In the genomic region with DNA sequence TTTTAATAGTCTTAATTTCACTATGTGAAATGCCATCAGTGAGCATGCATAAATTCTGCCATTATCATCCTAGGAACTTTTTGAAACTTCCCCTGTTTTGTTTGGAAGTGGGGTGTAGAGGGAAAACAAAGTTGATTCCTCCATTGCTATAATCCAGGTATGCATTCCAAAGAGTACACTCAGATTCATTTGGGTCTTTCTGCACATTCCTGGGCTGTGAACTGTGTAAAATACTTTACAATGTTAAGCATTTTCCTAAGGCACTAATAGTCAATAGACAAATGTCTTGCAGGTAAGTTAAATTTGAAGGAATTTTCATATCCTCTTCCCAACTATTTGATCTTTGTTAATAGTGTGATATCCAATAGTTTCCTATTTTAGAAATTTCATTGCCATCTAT, we compare ENCODE assay signal across 23 cellular contexts. TPM values are rescaled to one million over a fixed set of nuclear protein-coding genes. Genes with fewer than 3 reads are reported as not detected.
DNase-seq lines count a peak whose midpoint lies in the region; ATAC-seq, FAIRE-seq and TF ChIP-seq lines count a peak whose summit lies in the region.
"Had no signal": no experiment of that assay in that cellular context is flagged by ENCODE, and none has a peak within 500 bp of the region (broad histone marks: within the 10 kb centered on the region; RNA-seq: fewer than 3 reads in every experiment).

No MANE protein-coding gene starts in this region.

- H3K9me3 ChIP-seq in PC-3 (ENCODE audit: low read length), result no peaks in the 10 kb centered on the region
- H3K9me3 ChIP-seq: Peyer's patch had no signal

- POLR2A ChIA-PET in PC-3 (lab: Charles Lee; ENCODE audit: unreplicated experiment), result no interaction called here

- H3K79me2 ChIP-seq in PC-3 (ENCODE audit: low read length), result no peaks in the 10 kb centered on the region

- H3K27ac Mint-ChIP-seq in activated naive CD8-positive, alpha-beta T cell treated with anti-CD3 and anti-CD28 coated beads, Interleukin-2, amount 50 U/mL, for 24 hours, result no peak overlapping the region
- H3K27ac Mint-ChIP-seq: H9 had no signal

- intact Hi-C loops in PC-3 (cut with micrococcal nuclease), result no loop called here

- H2AFZ ChIP-seq in PC-3 (ENCODE audit: low read length), result no peak overlapping the region

- H3K9ac ChIP-seq in PC-3 (ENCODE audit: low read length), result no peak overlapping the region

- no peaks in the 10 kb centered on the region for H3K9me3 Mint-ChIP-seq in activated naive CD8-positive, alpha-beta T cell treated with anti-CD3 and anti-CD28 coated beads, Interleukin-2, amount 50 U/mL, for 24 hours
- H3K9me3 Mint-ChIP-seq: H9 had no signal

- H3K4me3 Mint-ChIP-seq in activated naive CD8-positive, alpha-beta T cell treated with anti-CD3 and anti-CD28 coated beads, Interleukin-2, amount 50 U/mL, for 24 hours, result no peak overlapping the region
- H3K4me3 Mint-ChIP-seq: H9 had no signal

- CTCF ChIA-PET in PC-3 (lab: Charles Lee), result no interaction called here

- H3K27me3 ChIP-seq in PC-3 (ENCODE audit: low read length) (no peaks in the 10 kb centered on the region), bronchial epithelial cell (ENCODE audit: control insufficient read depth, insufficient read depth, low read length) (no peaks in the 10 kb centered on the region)
- H3K27me3 ChIP-seq: Peyer's patch had no signal

- no peak overlapping the region for H3K4me2 ChIP-seq in PC-3 (ENCODE audit: low read length)

- ATAC-seq in PC-3, result no peak
- ATAC-seq in activated naive CD8-positive, alpha-beta T cell treated with anti-CD3 and anti-CD28 coated beads, Interleukin-2, amount 50 U/mL, for 24 hours, result no peak

- no peaks in the 10 kb centered on the region for H3F3A ChIP-seq in PC-3 (ENCODE audit: low read length, unreplicated experiment)

- no peaks in the 10 kb centered on the region for H4K20me1 ChIP-seq in PC-3 (ENCODE audit: low read length)

- no TSS peak for BruUV-seq in PC-3 (replicated peaks; lab: Mats Ljungman, UMichigan)

- H3K4me3 ChIP-seq in PC-3 (ENCODE audit: low read length) (no peak overlapping the region), bronchial epithelial cell (ENCODE audit: low read depth, low read length) (no peak overlapping the region)
- H3K4me3 ChIP-seq: Peyer's patch, SK-N-MC had no signal

- H3K36me3 ChIP-seq in PC-3 (ENCODE audit: low read depth, low read length) (no peaks in the 10 kb centered on the region), bronchial epithelial cell (ENCODE audit: control insufficient read depth, insufficient read depth, low read length) (no peaks in the 10 kb centered on the region)
- H3K36me3 ChIP-seq: Peyer's patch had no signal

- peaks cover 28% of the 10 kb centered on the region for H3K4me1 ChIP-seq in PC-3 (ENCODE audit: insufficient read depth, low read length)
- H3K4me1 ChIP-seq: Peyer's patch had no signal

- DNase-seq in HCEC 1CT, result peak; percentile 39
- peak; percentile 48 for DNase-seq in PC-3
- DNase-seq in bronchial epithelial cell (ENCODE audit: low read depth), result peak; percentile 50
- peak; percentile 59 for DNase-seq in kidney glomerular epithelial cell (lab: John Stamatoyannopoulos, UW)
- DNase-seq in putamen (ENCODE audit: low spot score), result no peak
- DNase-seq in activated CD4-positive, alpha-beta T cell treated with anti-CD3 and anti-CD28 coated beads, Interleukin-2, amount 50 U/mL, for 4 hours, result no peak
- DNase-seq in activated naive CD8-positive, alpha-beta T cell treated with anti-CD3 and anti-CD28 coated beads, Interleukin-2, amount 50 U/mL, for 24 hours, result no peak
- DNase-seq in D341Med (ENCODE audit: low spot score), result no peak
- DNase-seq: DND-41, H9, Kasumi-1, MM.1S, NCI-H1092, NCI-H146, NCI-H2029 treated with DMSO at 0.1 percent for 48 hours, NCI-H2171, NCI-H526, Peyer's patch, SHP77 had no signal

- peaks cover 17% of the 10 kb centered on the region for H3K27me3 Mint-ChIP-seq in activated naive CD8-positive, alpha-beta T cell treated with anti-CD3 and anti-CD28 coated beads, Interleukin-2, amount 50 U/mL, for 24 hours

- no peak for FAIRE-seq in bronchial epithelial cell (lab: Jason Lieb, UNC)
- FAIRE-seq: G401.6 had no signal

- no peaks in the 10 kb centered on the region for H3K9me2 ChIP-seq in PC-3 (replicated peaks; ENCODE audit: low read length)

- no peaks in the 10 kb centered on the region for H3K36me3 Mint-ChIP-seq in activated naive CD8-positive, alpha-beta T cell treated with anti-CD3 and anti-CD28 coated beads, Interleukin-2, amount 50 U/mL, for 24 hours (ENCODE audit: low read depth)

- H3K27ac ChIP-seq in PC-3 (ENCODE audit: low read length), result no peak overlapping the region
- H3K27ac ChIP-seq: C4-2B, HL-60, Peyer's patch, SK-N-MC had no signal

- TF ChIP-seq CTCF in PC-3 (conservative IDR thresholded peaks at IDR 0.05; ENCODE audit: low read depth, low read length), result no peak
- no peak for TF ChIP-seq CTCF in bronchial epithelial cell (IDR thresholded peaks at IDR 0.05; ENCODE audit: insufficient read depth, low read length, severe bottlenecking)

- no peaks in the 10 kb centered on the region for H3K4me1 Mint-ChIP-seq in activated naive CD8-positive, alpha-beta T cell treated with anti-CD3 and anti-CD28 coated beads, Interleukin-2, amount 50 U/mL, for 24 hours

RNA-seq across cellular contexts. Expression of a gene that starts 36.2 kb away (rescaled TPM):
- total RNA-seq in PC-3 (2014; rRNA removed) (not detected in 2 replicates), bronchial epithelial cell (0.79 TPM in 1 of 2 replicates, not detected in the other)

Comparison
In these comparisons a context has a peak if more than half of its experiments do, and no peak if none do; other contexts are left out.
1. DNase-seq: peak in HCEC 1CT (single experiment), PC-3 (single experiment), bronchial epithelial cell (single experiment) and kidney glomerular epithelial cell (single experiment); none in putamen (single experiment), activated CD4-positive, alpha-beta T cell treated with anti-CD3 and anti-CD28 coated beads, Interleukin-2, amount 50 U/mL, for 4 hours (0 of 2), activated naive CD8-positive, alpha-beta T cell treated with anti-CD3 and anti-CD28 coated beads, Interleukin-2, amount 50 U/mL, for 24 hours (single experiment) and D341Med (single experiment).